Comparison of ENCODE assay signal across 19 cellular contexts in genomic region chr17:21279198-21279535, GRCh38. TPM values are rescaled to one million over a fixed set of nuclear protein-coding genes. Genes with fewer than 3 reads are reported as not detected.
DNase-seq lines count a peak whose midpoint lies in the region; ATAC-seq and TF ChIP-seq lines count a peak whose summit lies in the region.
"Had no signal": no experiment of that assay in that cellular context is flagged by ENCODE, and none has a peak within 500 bp of the region (broad histone marks: within the 10 kb centered on the region; RNA-seq: fewer than 3 reads in every experiment).

No MANE protein-coding gene starts in this region.

- 68% methylated on average over 6 of the region's 6 CpGs for WGBS in mammary epithelial cell (ENCODE audit: low coverage, missing lambda C conversion rate)
- 81% methylated on average over 6 of the region's 6 CpGs for WGBS in mesenchymal stem cell

- H3K9me3 ChIP-seq in breast epithelium (no peaks in the 10 kb centered on the region), mammary epithelial cell (replicated peaks; ENCODE audit: insufficient read depth, low read length) (no peaks in the 10 kb centered on the region), OCI-LY7 (ENCODE audit: low read length) (no peaks in the 10 kb centered on the region), mesenchymal stem cell (ENCODE audit: control insufficient read depth, low read length) (no peaks in the 10 kb centered on the region), upper lobe of right lung (no peaks in the 10 kb centered on the region)
- H3K9me3 ChIP-seq: mucosa of descending colon, pancreas had no signal

- no peaks in the 10 kb centered on the region for H4K20me1 ChIP-seq in mammary epithelial cell (ENCODE audit: insufficient read depth, low read length)
- H4K20me1 ChIP-seq in OCI-LY7 (ENCODE audit: insufficient read depth, low read length) = no peaks in the 10 kb centered on the region

- H3K4me1 ChIP-seq in breast epithelium = peaks cover 5 to 9% of the 10 kb centered on the region in 2 donors
- peaks cover 31% of the 10 kb centered on the region for H3K4me1 ChIP-seq in mammary epithelial cell (ENCODE audit: insufficient read depth, low read length)
- H3K4me1 ChIP-seq in OCI-LY7 (ENCODE audit: insufficient read depth, low read length, poor library complexity, severe bottlenecking) = peaks cover 66% of the 10 kb centered on the region
- H3K4me1 ChIP-seq in mesenchymal stem cell (ENCODE audit: control insufficient read depth, insufficient read depth, low read depth, low read length) = peaks cover 32% of the 10 kb centered on the region
- peaks cover 37% of the 10 kb centered on the region for H3K4me1 ChIP-seq in upper lobe of right lung

- no peak overlapping the region for H3K18ac ChIP-seq in mesenchymal stem cell (ENCODE audit: low read depth in 1 of 2, low read length in 2 of 2)

- in situ Hi-C loops in mammary epithelial cell (cut with MboI; ENCODE audit: low sequenced_read_pairs in 2 of 2) = no loop called here

- CTCF ChIA-PET in mammary epithelial cell (lab: Charles Lee; ENCODE audit: low non-redundant PET) (no interaction called here), OCI-LY7 (lab: Charles Lee; ENCODE audit: unreplicated experiment) (interaction anchor here (1.1 to 2.2 kb wide), 2 partner anchors 9 to 95 kb away, joined by 4 to 13 read pairs; no protein-coding TSS in a partner anchor)

- no peak overlapping the region for H2AK5ac ChIP-seq in mesenchymal stem cell (ENCODE audit: low read length, severe bottlenecking)

- H4K91ac ChIP-seq in mesenchymal stem cell (ENCODE audit: low read length) = no peak overlapping the region

- H2AFZ ChIP-seq in mammary epithelial cell (ENCODE audit: low read depth, low read length) = no peak overlapping the region
- H2AFZ ChIP-seq in OCI-LY7 (ENCODE audit: low read length) = peak overlapping the region; percentile 50; the same call in 1 of the 2 replicates
- H2AFZ ChIP-seq in mesenchymal stem cell (ENCODE audit: low read depth, low read length) = no peak overlapping the region
- H2AFZ ChIP-seq: GM23338 had no signal

- H3K4ac ChIP-seq in mesenchymal stem cell (ENCODE audit: low read depth in 1 of 2, low read length in 2 of 2) = no peak overlapping the region

- no peak overlapping the region for H4K8ac ChIP-seq in mesenchymal stem cell (ENCODE audit: low read length)

- TF ChIP-seq POLR2A in breast epithelium (IDR thresholded peaks at IDR 0.05) = no peak

- DNase-seq in breast epithelium (ENCODE audit: low spot score in 2 of 2) (no peak), mammary epithelial cell (no peak), OCI-LY7 (ENCODE audit: low spot score) (no peak), mesenchymal stem cell (no peak), upper lobe of right lung (no peak), NCI-H524 (lab: John Stamatoyannopoulos, UW) (no peak), NCI-H774 (lab: John Stamatoyannopoulos, UW) (no peak), foreskin melanocyte (no peak)
- DNase-seq: activated T-cell treated with anti-CD3 and anti-CD28 coated beads for 4 hours, DMS 273 treated with DMSO at 0.1 percent for 48 hours, glutamatergic neuron, NCI-H1092 treated with DMSO at 0.1 percent for 48 hours, NCI-H187, NCI-H2171, NCI-H524 treated with DMSO at 0.1 percent for 48 hours, SHP77 had no signal

- H2BK5ac ChIP-seq in mesenchymal stem cell (ENCODE audit: low read depth, low read length, poor library complexity, severe bottlenecking) = no peak overlapping the region

- no peak overlapping the region for H3K23ac ChIP-seq in mesenchymal stem cell (ENCODE audit: low read length in 2 of 2)

- H3K9ac ChIP-seq in mammary epithelial cell (ENCODE audit: insufficient read depth, low read length) (no peak overlapping the region), mesenchymal stem cell (ENCODE audit: low read length) (peak overlapping the region; percentile 59)

- no peaks in the 10 kb centered on the region for H3K36me3 ChIP-seq in breast epithelium
- no peaks in the 10 kb centered on the region for H3K36me3 ChIP-seq in mammary epithelial cell (ENCODE audit: insufficient read depth, low read length)
- H3K36me3 ChIP-seq in OCI-LY7 (ENCODE audit: insufficient read depth, low read length) = no peaks in the 10 kb centered on the region
- no peaks in the 10 kb centered on the region for H3K36me3 ChIP-seq in mesenchymal stem cell (ENCODE audit: control insufficient read depth in 1 of 2, insufficient read depth in 2 of 2, low read depth in 1 of 2, low read length in 2 of 2)
- H3K36me3 ChIP-seq in upper lobe of right lung = no peaks in the 10 kb centered on the region
- H3K36me3 ChIP-seq: pancreas had no signal

- intact Hi-C loops in breast epithelium (cut with DNase I; ENCODE audit: low total_unique reads) (no loop called here), mammary epithelial cell (cut with micrococcal nuclease) (no loop called here), OCI-LY7 (cut with micrococcal nuclease; ENCODE audit: unreplicated experiment) (no loop called here), upper lobe of right lung (cut with DNase I) (loop anchor here (10.0 kb wide), 1 partner anchor 154 kb away; the partner anchor contains the start of gene DHRS7B)

- no peaks in the 10 kb centered on the region for H3K79me1 ChIP-seq in mesenchymal stem cell (replicated peaks; ENCODE audit: low read length, poor library complexity, severe bottlenecking)

- H3K79me2 ChIP-seq in mammary epithelial cell (ENCODE audit: insufficient read depth, low read length) = no peaks in the 10 kb centered on the region
- no peaks in the 10 kb centered on the region for H3K79me2 ChIP-seq in OCI-LY7 (ENCODE audit: insufficient read depth, low read depth, low read length)

- ATAC-seq in upper lobe of right lung = no peak

- no peak overlapping the region for H3K14ac ChIP-seq in mesenchymal stem cell (ENCODE audit: low read length in 2 of 2)

- H3K9me2 ChIP-seq in OCI-LY7 (ENCODE audit: insufficient read depth, low read length) = no peaks in the 10 kb centered on the region

- POLR2A ChIA-PET in OCI-LY7 (lab: Charles Lee) = interaction anchor here (0.6 kb wide), 1 partner anchor 108 kb away, joined by 5 read pairs; no protein-coding TSS in a partner anchor

- no peaks in the 10 kb centered on the region for H3K27me3 ChIP-seq in breast epithelium
- no peaks in the 10 kb centered on the region for H3K27me3 ChIP-seq in mammary epithelial cell (ENCODE audit: insufficient read depth, low read length)
- no peaks in the 10 kb centered on the region for H3K27me3 ChIP-seq in mesenchymal stem cell (ENCODE audit: control insufficient read depth in 1 of 2, insufficient read depth in 1 of 2, low read length in 2 of 2)
- H3K27me3 ChIP-seq in upper lobe of right lung = no peaks in the 10 kb centered on the region
- H3K27me3 ChIP-seq: pancreas had no signal

- peak overlapping the region; percentile 45 to 81 for H3K27ac ChIP-seq in breast epithelium
- H3K27ac ChIP-seq in mammary epithelial cell (ENCODE audit: insufficient read depth, low read depth, low read length) = no peak overlapping the region
- H3K27ac ChIP-seq in OCI-LY7 (ENCODE audit: low read depth, low read length, poor library complexity, severe bottlenecking) = no peak overlapping the region
- H3K27ac ChIP-seq in mesenchymal stem cell (ENCODE audit: low read length, poor library complexity, severe bottlenecking) = no peak overlapping the region
- peak overlapping the region; percentile 56 for H3K27ac ChIP-seq in upper lobe of right lung
- H3K27ac ChIP-seq: pancreas had no signal

- H3K4me3 ChIP-seq in breast epithelium (no peak overlapping the region), mammary epithelial cell (replicated peaks in 1 of 3; ENCODE audit: insufficient read depth in 1 of 3, low read depth in 2 of 3, low read length in 3 of 3) (no peak overlapping the region), OCI-LY7 (ENCODE audit: low read depth, low read length, poor library complexity, severe bottlenecking) (no peak overlapping the region), mesenchymal stem cell (ENCODE audit: insufficient read depth in 1 of 2, low read depth in 1 of 2, low read length in 2 of 2) (peak overlapping the region in 1 of 2 experiments; percentile 28), upper lobe of right lung (no peak overlapping the region)
- H3K4me3 ChIP-seq: GM23338, mucosa of descending colon, pancreas had no signal

- no TSS peak for BruUV-seq in mammary epithelial cell (replicated peaks; lab: Mats Ljungman, UMichigan)
- no TSS peak for BruUV-seq in OCI-LY7 (replicated peaks; lab: Mats Ljungman, UMichigan)

- H2BK15ac ChIP-seq in mesenchymal stem cell (ENCODE audit: low read depth, poor library complexity, severe bottlenecking) = no peak overlapping the region

- dilution Hi-C loops in mammary epithelial cell (cut with HindIII; ENCODE audit: low sequenced_read_pairs) = loop anchor here (5.0 kb wide), 2 partner anchors 67 to 162 kb away; partner anchors contain the start of gene TMEM11

- no peak overlapping the region for H2BK120ac ChIP-seq in mesenchymal stem cell (ENCODE audit: low read depth, low read length)

- no peak overlapping the region for H3K4me2 ChIP-seq in mammary epithelial cell (ENCODE audit: insufficient read depth, low read depth, low read length)
- H3K4me2 ChIP-seq in OCI-LY7 (ENCODE audit: low read length) = no peak overlapping the region
- no peak overlapping the region for H3K4me2 ChIP-seq in mesenchymal stem cell (ENCODE audit: low read length, poor library complexity, severe bottlenecking)
- H3K4me2 ChIP-seq: GM23338 had no signal

- H2BK12ac ChIP-seq in mesenchymal stem cell (ENCODE audit: low read length in 2 of 2) = no peak overlapping the region

- TF ChIP-seq CTCF in breast epithelium (IDR thresholded peaks at IDR 0.05) (no peak), mammary epithelial cell (conservative IDR thresholded peaks at IDR 0.05 in 1 of 2, IDR thresholded peaks at IDR 0.05 in 1 of 2; ENCODE audit: extremely low read depth in 1 of 2, insufficient read depth in 1 of 2, low read depth in 1 of 2, low read length in 2 of 2) (no peak), OCI-LY7 (conservative IDR thresholded peaks at IDR 0.05; ENCODE audit: low read length) (no peak), upper lobe of right lung (IDR thresholded peaks at IDR 0.05) (no peak)

RNA-seq across cellular contexts. Expression of gene MAP2K3, which starts 5.3 kb away (rescaled TPM):
- total RNA-seq in breast epithelium (10 to 100 TPM; 16.0 to 26.9 (median 22.0) TPM), mammary epithelial cell (10 to 100 TPM; 14.2 to 57.6 TPM), OCI-LY7 (2022) (70.3 and 71.5 TPM in 2 replicates), upper lobe of right lung (68.3 TPM)
- polyA plus RNA-seq in mammary epithelial cell = 49.5 TPM
- polyA minus RNA-seq in mammary epithelial cell = 80.6 TPM
- total RNA-seq in OCI-LY7 (2014; rRNA removed; shearing (Covaris generic)) = 13.6 and 27.8 TPM in 2 replicates
- polyA plus RNA-seq in mesenchymal stem cell (2013, experiment 1 of 2) = 25.0 TPM
- polyA plus RNA-seq in mesenchymal stem cell (2013, experiment 2 of 2) = 24.1 TPM

RNA-seq across cellular contexts. Expression of gene NATD1, which starts 26.0 kb away (rescaled TPM):
- total RNA-seq in breast epithelium = 10 to 100 TPM in 1 of 3 donors, 1 to 10 TPM in 2; 8.2 to 11.8 (median 8.6) TPM
- 10 to 100 TPM in 1 of 2 donors, 1 to 10 TPM in 1; 6.1 to 10.8 TPM for total RNA-seq in mammary epithelial cell
- polyA plus RNA-seq in mammary epithelial cell = 2.8 TPM
- polyA minus RNA-seq in mammary epithelial cell = 4.4 TPM
- 0.41 and 0.85 TPM in 2 replicates for total RNA-seq in OCI-LY7 (2014; rRNA removed; shearing (Covaris generic))
- 6.0 and 6.8 TPM in 2 replicates for total RNA-seq in OCI-LY7 (2022)
- 3.2 TPM for polyA plus RNA-seq in mesenchymal stem cell (2013, experiment 1 of 2)
- polyA plus RNA-seq in mesenchymal stem cell (2013, experiment 2 of 2) = 3.2 TPM
- 19.5 TPM for total RNA-seq in upper lobe of right lung

Comparison
In these comparisons a context has a peak if more than half of its experiments do, and no peak if none do; other contexts are left out.
1. H3K27ac ChIP-seq: peak in breast epithelium (2 of 2) and upper lobe of right lung (single experiment); none in mammary epithelial cell (single experiment), OCI-LY7 (single experiment) and mesenchymal stem cell (single experiment).